8 cellular contexts compared by ENCODE assay signal in the genomic region with DNA sequence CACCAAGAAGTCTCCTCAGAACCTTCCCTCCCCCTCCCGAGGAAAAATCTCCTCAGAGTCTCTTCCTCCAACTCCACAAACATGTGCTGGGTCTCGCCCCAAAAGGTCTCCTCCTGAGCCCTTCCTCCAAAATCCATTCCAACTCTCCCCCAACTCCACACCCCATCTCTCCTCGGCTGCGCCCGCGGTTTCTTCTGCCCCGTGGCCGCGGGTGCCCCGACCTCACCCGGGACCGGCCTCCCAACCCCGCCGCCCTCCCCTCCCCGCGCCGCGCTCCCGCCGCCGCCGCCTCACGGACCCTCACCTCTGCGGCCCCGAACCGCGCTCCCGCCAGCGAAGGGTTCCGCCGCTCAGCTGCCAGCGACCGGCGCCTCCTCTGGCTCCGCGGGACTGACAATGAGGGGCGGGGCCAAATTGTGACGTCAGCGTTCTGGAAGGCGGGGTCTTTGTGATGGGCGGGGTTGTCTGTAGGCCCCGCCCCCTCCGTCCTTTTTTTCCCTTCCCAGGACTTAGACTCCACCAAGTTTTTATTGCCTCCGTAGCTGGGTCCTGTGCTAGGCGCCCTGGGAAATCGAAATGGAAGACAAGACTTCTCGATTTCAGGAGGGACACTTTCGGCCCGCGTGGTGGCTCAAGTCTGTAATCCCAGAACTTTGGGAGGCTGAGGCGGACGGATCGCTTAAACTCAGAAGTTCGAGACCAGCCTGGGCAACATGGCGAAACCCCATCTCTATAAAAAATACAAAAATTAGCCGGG. TPM values are rescaled to one million over a fixed set of nuclear protein-coding genes. Genes with fewer than 3 reads are reported as not detected.
A peak's percentile ranks its signal among the peaks of the same experiment; 100 is the strongest.
DNase-seq lines count a peak whose midpoint lies in the region; ATAC-seq and TF ChIP-seq lines count a peak whose summit lies in the region.

A gene (minus strand): TSS at position 395 of the 757 bp plus-strand sequence.

- peak within 1 kb of the TSS; percentile 79 for H3K27ac ChIP-seq in CD8-positive, alpha-beta memory T cell (ENCODE audit: low read depth, low read length)
- H3K27ac ChIP-seq in SK-N-SH (ENCODE audit: low read depth in 2 of 2, low read length in 1 of 2) (peak within 1 kb of the TSS; percentile 80 to 94), neuronal stem cell (replicated peaks; ENCODE audit: low read length) (peak within 1 kb of the TSS; percentile 88), subcutaneous abdominal adipose tissue (ENCODE audit: low read depth, low read length) (peak within 1 kb of the TSS; percentile 85)

- peak within 1 kb of the TSS; percentile 6 for H2AK5ac ChIP-seq in neuronal stem cell (ENCODE audit: low read depth, low read length)

- H2AFZ ChIP-seq in SK-N-SH (ENCODE audit: low read depth): peak within 1 kb of the TSS; percentile 48; the same call in 1 of the 2 replicates
- peak within 1 kb of the TSS; percentile 89 for H2AFZ ChIP-seq in neuronal stem cell (ENCODE audit: low read length)

- TF ChIP-seq EP300 in SK-N-SH (IDR thresholded peaks at IDR 0.05; ENCODE audit: borderline replicate concordance in 1 of 2, low read depth in 1 of 2, low read length in 1 of 2): no peak

- H3K4me2 ChIP-seq in SK-N-SH (peak within 1 kb of the TSS; percentile 89), neuronal stem cell (ENCODE audit: insufficient read depth, low read length, poor library complexity, severe bottlenecking) (peak within 1 kb of the TSS; percentile 78)

- H3K27me3 ChIP-seq in CD8-positive, alpha-beta memory T cell (ENCODE audit: insufficient read depth, low read length, poor library complexity, severe bottlenecking): no peaks in the 10 kb centered on the region
- H3K27me3 ChIP-seq in SK-N-SH (ENCODE audit: insufficient read depth): no peaks in the 10 kb centered on the region
- peaks cover 0 to 2% (median 0%) of the 10 kb centered on the region in 3 experiments for H3K27me3 ChIP-seq in neuronal stem cell (ENCODE audit: control insufficient read depth in 3 of 3, insufficient read depth in 3 of 3, low read depth in 1 of 3, low read length in 3 of 3)
- H3K27me3 ChIP-seq in subcutaneous abdominal adipose tissue (ENCODE audit: control insufficient read depth in 5 of 5, insufficient read depth in 4 of 5, low read length in 5 of 5): no peaks in the 10 kb centered on the region

- H2BK120ac ChIP-seq in neuronal stem cell (ENCODE audit: low read depth, low read length): peak within 1 kb of the TSS; percentile 14

- peaks cover 0 to 4% (median 0%) of the 10 kb centered on the region in 3 donors for H3K36me3 Mint-ChIP-seq in CD8-positive, alpha-beta memory T cell
- no peaks in the 10 kb centered on the region for H3K36me3 Mint-ChIP-seq in activated naive CD4-positive, alpha-beta T cell treated with anti-CD3 and anti-CD28 coated beads, Interleukin-2, amount 10 ng/mL, durations not matched to agents 7 days and 5 days

- no peak for TF ChIP-seq CTCF in SK-N-SH (IDR thresholded peaks at IDR 0.05)

- WGBS in SK-N-SH (ENCODE audit: low lambda C conversion rate): 32% methylated on average over 30 of the region's 56 CpGs
- WGBS in neuronal stem cell (ENCODE audit: extremely low coverage in 2 of 2, insufficient read length in 2 of 2, insufficient replicate concordance in 1 of 2), 2 donors: no CpG with 5 or more reads among the region's 56 CpGs

- peak within 1 kb of the TSS; percentile 93 to 98 (median 96) for H3K4me3 Mint-ChIP-seq in CD8-positive, alpha-beta memory T cell
- H3K4me3 Mint-ChIP-seq in activated naive CD4-positive, alpha-beta T cell treated with anti-CD3 and anti-CD28 coated beads, Interleukin-2, amount 10 ng/mL, durations not matched to agents 7 days and 5 days: peak within 1 kb of the TSS; percentile 99

- H3K27me3 Mint-ChIP-seq in CD8-positive, alpha-beta memory T cell: no peaks in the 10 kb centered on the region
- H3K27me3 Mint-ChIP-seq in activated naive CD4-positive, alpha-beta T cell treated with anti-CD3 and anti-CD28 coated beads, Interleukin-2, amount 10 ng/mL, durations not matched to agents 7 days and 5 days: peaks cover 25% of the 10 kb centered on the region

- H3K9me2 ChIP-seq in SK-N-SH: no peaks in the 10 kb centered on the region

- no peaks in the 10 kb centered on the region for H3K9me3 ChIP-seq in CD8-positive, alpha-beta memory T cell (ENCODE audit: low read length)
- no peaks in the 10 kb centered on the region for H3K9me3 ChIP-seq in SK-N-SH
- no peaks in the 10 kb centered on the region for H3K9me3 ChIP-seq in neuronal stem cell (replicated peaks in 1 of 2; ENCODE audit: control insufficient read depth in 2 of 2, insufficient read depth in 1 of 2, low read depth in 1 of 2, low read length in 2 of 2)
- no peaks in the 10 kb centered on the region for H3K9me3 ChIP-seq in subcutaneous abdominal adipose tissue (ENCODE audit: control insufficient read depth in 5 of 5, low read length in 5 of 5)

- peaks cover 41% of the 10 kb centered on the region for H4K20me1 ChIP-seq in SK-N-SH (ENCODE audit: insufficient read depth)

- TF ChIP-seq RAD21 in SK-N-SH (IDR thresholded peaks at IDR 0.05; ENCODE audit: low read length): no peak

- H4K8ac ChIP-seq in neuronal stem cell (ENCODE audit: low read depth, low read length): no peak within 1 kb of the TSS

- peak within 1 kb of the TSS; percentile 54 for H2BK5ac ChIP-seq in neuronal stem cell (ENCODE audit: low read length)

- peaks cover 34 to 40% (median 37%) of the 10 kb centered on the region in 3 donors for H3K4me1 Mint-ChIP-seq in CD8-positive, alpha-beta memory T cell
- H3K4me1 Mint-ChIP-seq in activated naive CD4-positive, alpha-beta T cell treated with anti-CD3 and anti-CD28 coated beads, Interleukin-2, amount 10 ng/mL, durations not matched to agents 7 days and 5 days: peaks cover 33% of the 10 kb centered on the region

- no peak within 1 kb of the TSS for H4K91ac ChIP-seq in neuronal stem cell (ENCODE audit: low read depth, low read length, poor library complexity)

- no peaks in the 10 kb centered on the region for H3K36me3 ChIP-seq in CD8-positive, alpha-beta memory T cell (ENCODE audit: insufficient read depth, low read length)
- no peaks in the 10 kb centered on the region for H3K36me3 ChIP-seq in SK-N-SH (replicated peaks in 1 of 2; ENCODE audit: control insufficient read depth in 1 of 2, insufficient read depth in 2 of 2, low read length in 1 of 2)
- peaks cover 0 to 4% of the 10 kb centered on the region in 2 donors for H3K36me3 ChIP-seq in neuronal stem cell (replicated peaks in 1 of 2; ENCODE audit: control insufficient read depth in 2 of 2, insufficient read depth in 2 of 2, low read length in 2 of 2)
- H3K36me3 ChIP-seq in subcutaneous abdominal adipose tissue (ENCODE audit: control insufficient read depth in 5 of 5, insufficient read depth in 5 of 5, low read length in 5 of 5): no peaks in the 10 kb centered on the region

- no peaks in the 10 kb centered on the region for H3K9me3 Mint-ChIP-seq in CD8-positive, alpha-beta memory T cell
- no peaks in the 10 kb centered on the region for H3K9me3 Mint-ChIP-seq in activated naive CD4-positive, alpha-beta T cell treated with anti-CD3 and anti-CD28 coated beads, Interleukin-2, amount 10 ng/mL, durations not matched to agents 7 days and 5 days

- H3K14ac ChIP-seq in neuronal stem cell (ENCODE audit: low read length): no peak within 1 kb of the TSS

- no peak within 1 kb of the TSS for H2BK15ac ChIP-seq in neuronal stem cell (ENCODE audit: low read length)

- H3F3A ChIP-seq in SK-N-SH (replicated peaks; ENCODE audit: insufficient read depth): peaks cover 11% of the 10 kb centered on the region

- peak within 1 kb of the TSS; percentile 95 for H3K23ac ChIP-seq in neuronal stem cell (ENCODE audit: low read depth, low read length, poor library complexity)

- no peaks in the 10 kb centered on the region for H3K79me1 ChIP-seq in neuronal stem cell (ENCODE audit: low read depth, low read length)

- peak within 1 kb of the TSS; percentile 81 to 99 (median 94) for H3K27ac Mint-ChIP-seq in CD8-positive, alpha-beta memory T cell
- H3K27ac Mint-ChIP-seq in activated naive CD4-positive, alpha-beta T cell treated with anti-CD3 and anti-CD28 coated beads, Interleukin-2, amount 10 ng/mL, durations not matched to agents 7 days and 5 days: peak within 1 kb of the TSS; percentile 85

- peak; percentile 78 to 91 (median 81) for DNase-seq in CD8-positive, alpha-beta memory T cell
- DNase-seq in M059J (ENCODE audit: low read depth) (peak; percentile 80), SK-N-SH (peak; percentile 93), foreskin melanocyte (peak; percentile 74), neuronal stem cell (ENCODE audit: low spot score) (peak; percentile 92)
- peak; percentile 90 for DNase-seq in activated naive CD4-positive, alpha-beta T cell treated with anti-CD3 and anti-CD28 coated beads, Interleukin-2, amount 10 ng/mL, durations not matched to agents 7 days and 5 days

- POLR2A ChIA-PET in CD8-positive, alpha-beta memory T cell (lab: Charles Lee): interaction anchor here (0.9 to 1.7 kb wide), 4 partner anchors 49 to 66 kb away, joined by 3 to 5 read pairs (median 4); no protein-coding TSS in a partner anchor
- POLR2A ChIA-PET in SK-N-SH (lab: Yijun Ruan, JAX): interaction anchor here (1.2 kb wide), 1 partner anchor 9 kb away, joined by 3 read pairs; no protein-coding TSS in a partner anchor

- peak within 1 kb of the TSS; percentile 97 for H3K18ac ChIP-seq in neuronal stem cell (ENCODE audit: low read length)

- peaks cover 17% of the 10 kb centered on the region for H3K4me1 ChIP-seq in CD8-positive, alpha-beta memory T cell (ENCODE audit: insufficient read depth, low read length)
- H3K4me1 ChIP-seq in SK-N-SH (ENCODE audit: control insufficient read depth in 1 of 2, insufficient read depth in 2 of 2, low read depth in 1 of 2, low read length in 1 of 2): peaks cover 10 to 16% of the 10 kb centered on the region in 2 experiments
- H3K4me1 ChIP-seq in neuronal stem cell (ENCODE audit: control insufficient read depth in 2 of 2, insufficient read depth in 1 of 2, low read depth in 1 of 2, low read length in 2 of 2): peaks cover 0 to 12% of the 10 kb centered on the region in 2 donors
- peaks cover 7 to 54% (median 40%) of the 10 kb centered on the region in 5 donors for H3K4me1 ChIP-seq in subcutaneous abdominal adipose tissue (ENCODE audit: control insufficient read depth in 5 of 5, insufficient read depth in 5 of 5, low read length in 5 of 5)

- peaks cover 45% of the 10 kb centered on the region for H3K79me2 ChIP-seq in SK-N-SH (ENCODE audit: insufficient read depth)

- H3K4me3 ChIP-seq in CD8-positive, alpha-beta memory T cell (ENCODE audit: low read length): peak within 1 kb of the TSS; percentile 85
- H3K4me3 ChIP-seq in SK-N-SH (ENCODE audit: low read depth in 2 of 2, low read length in 1 of 2) (peak within 1 kb of the TSS; percentile 71 to 96), neuronal stem cell (ENCODE audit: low read length in 2 of 2) (peak within 1 kb of the TSS; percentile 59 to 95), subcutaneous abdominal adipose tissue (ENCODE audit: low read depth in 1 of 5, low read length in 5 of 5) (peak within 1 kb of the TSS; percentile 66 to 90 (median 89))

- H3K9ac ChIP-seq in SK-N-SH: peak within 1 kb of the TSS; percentile 95
- peak within 1 kb of the TSS; percentile 81 for H3K9ac ChIP-seq in neuronal stem cell (ENCODE audit: low read depth, low read length, poor library complexity)
- peak within 1 kb of the TSS in 4 of 5 donors; percentile 82 to 88 (median 84) for H3K9ac ChIP-seq in subcutaneous abdominal adipose tissue (ENCODE audit: low read length in 5 of 5)

- H3K4ac ChIP-seq in neuronal stem cell (ENCODE audit: low read length): no peak within 1 kb of the TSS

- peak within 1 kb of the TSS; percentile 1 for H2BK12ac ChIP-seq in neuronal stem cell (ENCODE audit: low read length)

- CTCF ChIA-PET in CD8-positive, alpha-beta memory T cell (lab: Charles Lee): interaction anchor here (1.2 to 12.3 kb wide), 2 partner anchors 9 to 16 kb away, joined by 4 to 65 read pairs; no protein-coding TSS in a partner anchor
- CTCF ChIA-PET in SK-N-SH (lab: Yijun Ruan, JAX): interaction anchor here (0.7 to 11.6 kb wide), 3 partner anchors 16 to 450 kb away, joined by 3 to 96 read pairs (median 16); no protein-coding TSS in a partner anchor
- CTCF ChIA-PET in activated naive CD4-positive, alpha-beta T cell treated with anti-CD3 and anti-CD28 coated beads, Interleukin-2, amount 10 ng/mL, durations not matched to agents 7 days and 5 days (lab: Charles Lee): interaction anchor here (2.4 kb wide), 1 partner anchor 69 kb away, joined by 13 read pairs; no protein-coding TSS in a partner anchor

- ATAC-seq in GM21447 (IDR thresholded peaks at IDR 0.05; ENCODE audit: unreplicated experiment): peak; percentile 58

RNA-seq across cellular contexts. Expression of the gene that starts here (rescaled TPM):
- 10 to 100 TPM; 19.5 to 19.6 TPM for total RNA-seq in CD8-positive, alpha-beta memory T cell
- polyA plus RNA-seq in CD8-positive, alpha-beta memory T cell: 32.8 TPM
- total RNA-seq in M059J (2014; rRNA removed; shearing (Covaris generic)): 24.2 and 33.9 TPM in 2 replicates
- 8.9 and 12.5 TPM in 2 replicates for polyA plus RNA-seq in SK-N-SH (2012; rRNA removed)
- 7.7 and 8.8 TPM in 2 replicates for polyA plus RNA-seq in SK-N-SH (2012; cell fraction: cytosol; rRNA removed)
- 9.3 and 16.6 TPM in 2 replicates for polyA plus RNA-seq in SK-N-SH (2012; cell fraction: nucleus; rRNA removed)
- 27.0 TPM for polyA plus RNA-seq in neuronal stem cell (2013, experiment 1 of 2)
- polyA plus RNA-seq in neuronal stem cell (2013, experiment 2 of 2): 28.3 TPM

Comparison
In these comparisons a context has a peak if more than half of its experiments do, and no peak if none do; other contexts are left out.
1. Peak in every context shown above with its lines: DNase-seq, ATAC-seq, H3K4me3 ChIP-seq and H3K27ac ChIP-seq.